ENCODE assay signal across 2 cellular contexts in the genomic region with DNA sequence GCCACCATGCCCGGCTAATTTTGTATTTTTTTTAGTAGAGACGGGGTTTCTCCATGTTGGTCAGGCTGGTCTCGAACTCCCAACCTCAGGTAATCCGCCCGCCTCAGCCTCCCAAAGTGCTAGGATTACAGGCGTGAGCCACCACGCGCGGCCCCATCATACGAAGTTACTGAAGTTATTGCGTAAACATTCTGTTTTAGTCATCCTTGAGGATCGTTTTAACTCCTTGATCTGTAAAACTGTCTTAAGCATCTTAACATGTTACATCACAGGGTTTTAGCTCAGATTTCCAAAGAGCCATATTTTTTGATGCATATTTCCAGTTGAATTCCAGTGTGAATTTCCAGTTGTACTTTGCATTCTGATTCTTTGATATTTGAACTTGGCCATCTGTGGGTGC. TPM values are rescaled to one million over a fixed set of nuclear protein-coding genes. Genes with fewer than 3 reads are reported as not detected.
"Had no signal": no experiment of that assay in that cellular context is flagged by ENCODE, and none has a peak within 500 bp of the region (broad histone marks: within the 10 kb centered on the region; RNA-seq: fewer than 3 reads in every experiment).

No MANE protein-coding gene starts in this region.

RNA-seq across cellular contexts. Expression of gene CASS4, which starts 6.7 kb away (rescaled TPM):
- total RNA-seq: endodermal cell had no signal
- polyA plus RNA-seq: mammary epithelial cell had no signal
